8 cellular contexts compared by ENCODE assay signal in genomic region chr1:220881918-220882891, GRCh38. TPM values are rescaled to one million over a fixed set of nuclear protein-coding genes. Genes with fewer than 3 reads are reported as not detected.
DNase-seq lines count a peak whose midpoint lies in the region; ATAC-seq and TF ChIP-seq lines count a peak whose summit lies in the region.

No MANE protein-coding gene starts in this region.

- peak; percentile 80 to 83 for DNase-seq in HL-60 (ENCODE audit: low read depth in 1 of 2, low spot score in 1 of 2)
- peak; percentile 82 to 84 for DNase-seq in cardiac fibroblast (ENCODE audit: low read depth in 2 of 2)
- peak; percentile 76 for DNase-seq in left kidney (ENCODE audit: low read depth, low spot score)
- no peak for DNase-seq in stimulated activated naive B cell treated with anti-CD40 and anti-IgM and Interleukin-4, amounts not matched to agents 10 μg/mL and 1 μg/mL and 100 μg/mL, for 72 hours
- no peak for DNase-seq in NCI-H748 treated with DMSO at 0.1 percent for 48 hours (lab: John Stamatoyannopoulos, UW)
- no peak for DNase-seq in cerebellar nuclear complex (lab: John Stamatoyannopoulos, UW)
- no peak for DNase-seq in activated T-cell treated with anti-CD3 and anti-CD28 coated beads, Interleukin-2, amount 50 U/mL, for 72 hours

- no peak overlapping the region for H3K27ac Mint-ChIP-seq in stimulated activated naive B cell treated with anti-CD40 and anti-IgM and Interleukin-4, amounts not matched to agents 10 μg/mL and 1 μg/mL and 100 μg/mL, for 72 hours
- H3K27ac Mint-ChIP-seq in activated T-cell treated with anti-CD3 and anti-CD28 coated beads, Interleukin-2, amount 50 U/mL, for 72 hours, result no peak overlapping the region

- H3K27me3 ChIP-seq in HL-60 (ENCODE audit: insufficient read depth, poor library complexity, severe bottlenecking), result no peaks in the 10 kb centered on the region

- ATAC-seq in stimulated activated naive B cell treated with anti-CD40 and anti-IgM and Interleukin-4, amounts not matched to agents 10 μg/mL and 1 μg/mL and 100 μg/mL, for 72 hours (replicated peaks), result no peak
- ATAC-seq in GM18907 (IDR thresholded peaks at IDR 0.05; ENCODE audit: unreplicated experiment), result no peak
- no peak for ATAC-seq in activated T-cell treated with anti-CD3 and anti-CD28 coated beads, Interleukin-2, amount 50 U/mL, for 72 hours (replicated peaks in 1 of 2)

- peaks cover 30 to 60% of the 10 kb centered on the region in 2 donors for H3K4me1 Mint-ChIP-seq in stimulated activated naive B cell treated with anti-CD40 and anti-IgM and Interleukin-4, amounts not matched to agents 10 μg/mL and 1 μg/mL and 100 μg/mL, for 72 hours
- H3K4me1 Mint-ChIP-seq in activated T-cell treated with anti-CD3 and anti-CD28 coated beads, Interleukin-2, amount 50 U/mL, for 72 hours (ENCODE audit: low read depth), result peaks cover 29% of the 10 kb centered on the region

- H3K36me3 Mint-ChIP-seq in stimulated activated naive B cell treated with anti-CD40 and anti-IgM and Interleukin-4, amounts not matched to agents 10 μg/mL and 1 μg/mL and 100 μg/mL, for 72 hours, result peaks cover 57 to 62% of the 10 kb centered on the region in 2 donors
- H3K36me3 Mint-ChIP-seq in activated T-cell treated with anti-CD3 and anti-CD28 coated beads, Interleukin-2, amount 50 U/mL, for 72 hours (ENCODE audit: insufficient read depth in 2 of 2), result peaks cover 0 to 2% of the 10 kb centered on the region in 2 donors

- H3K27ac ChIP-seq in HL-60 (replicated peaks), result peak overlapping the region; percentile 97

- TF ChIP-seq CTCF in HL-60 (IDR thresholded peaks at IDR 0.05; ENCODE audit: insufficient read depth, low read length) (peak; percentile 26), cardiac fibroblast (IDR thresholded peaks at IDR 0.05; ENCODE audit: low read depth, low read length) (peak; percentile 39)

- H3K9me3 Mint-ChIP-seq in stimulated activated naive B cell treated with anti-CD40 and anti-IgM and Interleukin-4, amounts not matched to agents 10 μg/mL and 1 μg/mL and 100 μg/mL, for 72 hours, result no peaks in the 10 kb centered on the region
- no peaks in the 10 kb centered on the region for H3K9me3 Mint-ChIP-seq in activated T-cell treated with anti-CD3 and anti-CD28 coated beads, Interleukin-2, amount 50 U/mL, for 72 hours

- H3K4me3 ChIP-seq in HL-60 (replicated peaks; ENCODE audit: insufficient read depth, low read length) (peak overlapping the region; percentile 72), cardiac fibroblast (replicated peaks in 1 of 2; ENCODE audit: low read depth in 2 of 2, low read length in 2 of 2) (peak overlapping the region; percentile 70 to 84)

- H3K27me3 Mint-ChIP-seq in stimulated activated naive B cell treated with anti-CD40 and anti-IgM and Interleukin-4, amounts not matched to agents 10 μg/mL and 1 μg/mL and 100 μg/mL, for 72 hours, result peaks cover 16 to 25% of the 10 kb centered on the region in 2 donors
- H3K27me3 Mint-ChIP-seq in activated T-cell treated with anti-CD3 and anti-CD28 coated beads, Interleukin-2, amount 50 U/mL, for 72 hours (ENCODE audit: low read depth), result peaks cover 73% of the 10 kb centered on the region

- H3K4me3 Mint-ChIP-seq in stimulated activated naive B cell treated with anti-CD40 and anti-IgM and Interleukin-4, amounts not matched to agents 10 μg/mL and 1 μg/mL and 100 μg/mL, for 72 hours, result peak overlapping the region; percentile 21 to 58
- no peak overlapping the region for H3K4me3 Mint-ChIP-seq in activated T-cell treated with anti-CD3 and anti-CD28 coated beads, Interleukin-2, amount 50 U/mL, for 72 hours

RNA-seq across cellular contexts. Expression of gene HLX, which starts 3.0 kb away (rescaled TPM):
- total RNA-seq in activated T-cell treated with anti-CD3 and anti-CD28 coated beads, Interleukin-2, amount 50 U/mL, for 72 hours, result 1 to 10 TPM in 1 of 2 donors, under 1 TPM in 1; 0.55 to 2.0 TPM

Comparison
In these comparisons a context has a peak if more than half of its experiments do, and no peak if none do; other contexts are left out.
1. DNase-seq: peak in HL-60 (2 of 2), cardiac fibroblast (2 of 2) and left kidney (single experiment); none in stimulated activated naive B cell treated with anti-CD40 and anti-IgM and Interleukin-4, amounts not matched to agents 10 μg/mL and 1 μg/mL and 100 μg/mL, for 72 hours (single experiment), NCI-H748 treated with DMSO at 0.1 percent for 48 hours (single experiment), cerebellar nuclear complex (0 of 2) and activated T-cell treated with anti-CD3 and anti-CD28 coated beads, Interleukin-2, amount 50 U/mL, for 72 hours (0 of 2).
2. H3K4me3 Mint-ChIP-seq: peak in stimulated activated naive B cell treated with anti-CD40 and anti-IgM and Interleukin-4, amounts not matched to agents 10 μg/mL and 1 μg/mL and 100 μg/mL, for 72 hours (2 of 2); none in activated T-cell treated with anti-CD3 and anti-CD28 coated beads, Interleukin-2, amount 50 U/mL, for 72 hours (0 of 2).